1 cellular context compared by ENCODE assay signal in genomic region chr9:32966036-32966435, GRCh38.
TF ChIP-seq lines count a peak whose summit lies in the region.

No MANE protein-coding gene starts in this region.

TF ChIP-seq in endothelial cell of umbilical vein, 7 proteins besides CTCF, POLR2A, EP300 and RAD21:
- TF ChIP-seq GATA2 (IDR thresholded peaks at IDR 0.05; ENCODE audit: insufficient read depth, insufficient read length, low read depth, low read length) (no peak), MAX (IDR thresholded peaks at IDR 0.05; ENCODE audit: insufficient read depth, insufficient read length) (no peak), JUN (IDR thresholded peaks at IDR 0.05; ENCODE audit: borderline replicate concordance, insufficient read depth, insufficient read length, low read depth) (no peak), FOS (IDR thresholded peaks at IDR 0.05; ENCODE audit: borderline replicate concordance, insufficient read depth, low read length) (no peak), POLR2AphosphoS5 (IDR thresholded peaks at IDR 0.05; ENCODE audit: insufficient read depth, low read depth, low read length) (no peak), EZH2 (IDR thresholded peaks at IDR 0.05; ENCODE audit: borderline replicate concordance, low read depth, low read length, severe bottlenecking) (no peak), MYC (IDR thresholded peaks at IDR 0.05; ENCODE audit: low read depth, low read length) (no peak)
